9 cellular contexts compared by ENCODE assay signal in the genomic region with DNA sequence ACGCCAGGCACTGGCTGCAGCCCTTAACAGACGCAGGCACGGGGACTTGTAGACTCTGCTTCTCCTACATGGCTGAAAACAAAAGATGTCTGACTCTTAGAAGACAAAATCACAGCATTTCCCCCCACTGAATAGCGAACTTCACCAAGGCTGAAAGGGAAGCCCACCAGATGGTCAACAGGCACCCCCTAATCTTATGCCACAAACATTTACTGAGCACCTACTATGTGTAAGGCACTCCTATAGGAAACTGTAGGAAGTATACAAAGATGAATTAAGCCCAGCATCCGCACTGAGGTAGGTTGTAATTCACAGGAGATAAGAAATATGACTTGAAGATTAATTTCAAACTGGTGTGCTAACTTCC. TPM values are rescaled to one million over a fixed set of nuclear protein-coding genes. Genes with fewer than 3 reads are reported as not detected.
DNase-seq lines count a peak whose midpoint lies in the region; ATAC-seq and TF ChIP-seq lines count a peak whose summit lies in the region.
"Had no signal": no experiment of that assay in that cellular context is flagged by ENCODE, and none has a peak within 500 bp of the region (broad histone marks: within the 10 kb centered on the region; RNA-seq: fewer than 3 reads in every experiment).

No MANE protein-coding gene starts in this region.

- no peak for TF ChIP-seq CTCF in astrocyte of the spinal cord (IDR thresholded peaks at IDR 0.05; ENCODE audit: low read depth, low read length)
- no peak for TF ChIP-seq CTCF in right lobe of liver (IDR thresholded peaks at IDR 0.05)
- TF ChIP-seq CTCF in tibial artery (IDR thresholded peaks at IDR 0.05) = no peak
- TF ChIP-seq CTCF in GM20000 (IDR thresholded peaks at IDR 0.05; ENCODE audit: extremely low read depth, missing control alignments) = no peak

- CTCF ChIA-PET in activated CD4-positive, alpha-beta T cell treated with anti-CD3 and anti-CD28 coated beads for 36 hours (lab: Charles Lee) = interaction anchor here (0.6 to 2.0 kb wide), 3 partner anchors 9 to 35 kb away, joined by 3 to 6 read pairs (median 5); no protein-coding TSS in a partner anchor

- H3K9me3 ChIP-seq in right lobe of liver = no peaks in the 10 kb centered on the region
- no peaks in the 10 kb centered on the region for H3K9me3 ChIP-seq in tibial artery

- no peak for DNase-seq in activated CD4-positive, alpha-beta T cell treated with anti-CD3 and anti-CD28 coated beads for 36 hours
- no peak for DNase-seq in activated CD4-positive, alpha-beta T cell treated with anti-CD3 and anti-CD28 coated beads, Interleukin-2, amount 50 U/mL, for 48 hours
- no peak for DNase-seq in astrocyte of the spinal cord (ENCODE audit: low read depth, low spot score)
- DNase-seq in right lobe of liver = no peak
- no peak for DNase-seq in tibial artery
- DNase-seq in germinal center (ENCODE audit: low spot score) = no peak
- no peak for DNase-seq in GM20000 (ENCODE audit: low spot score)
- no peak for DNase-seq in KG1 (lab: John Stamatoyannopoulos, UW)
- DNase-seq: Karpas-422 had no signal

- H3K27me3 ChIP-seq in right lobe of liver (no peaks in the 10 kb centered on the region), tibial artery (no peaks in the 10 kb centered on the region)

- H3K36me3 Mint-ChIP-seq in activated CD4-positive, alpha-beta T cell treated with anti-CD3 and anti-CD28 coated beads for 36 hours (ENCODE audit: low read depth) = peaks cover 9% of the 10 kb centered on the region

- H3K27ac ChIP-seq in right lobe of liver = peak overlapping the region; percentile 87 to 96 (median 93)
- H3K27ac ChIP-seq in tibial artery = peak overlapping the region; percentile 86 to 92

- POLR2A ChIA-PET in activated CD4-positive, alpha-beta T cell treated with anti-CD3 and anti-CD28 coated beads for 36 hours (lab: Charles Lee) = no interaction called here

- H3K4me3 Mint-ChIP-seq in activated CD4-positive, alpha-beta T cell treated with anti-CD3 and anti-CD28 coated beads for 36 hours = no peak overlapping the region

- H3K4me1 ChIP-seq in right lobe of liver (peaks cover 1 to 39% (median 7%) of the 10 kb centered on the region in 4 donors), tibial artery (peaks cover 0 to 51% (median 32%) of the 10 kb centered on the region in 4 donors)

- no peak overlapping the region for H3K27ac Mint-ChIP-seq in activated CD4-positive, alpha-beta T cell treated with anti-CD3 and anti-CD28 coated beads for 36 hours

- H3K36me3 ChIP-seq in right lobe of liver (no peaks in the 10 kb centered on the region), tibial artery (peaks cover 0 to 5% (median 0%) of the 10 kb centered on the region in 3 donors)

- intact Hi-C loops in activated CD4-positive, alpha-beta T cell treated with anti-CD3 and anti-CD28 coated beads for 36 hours (cut with DNase I, micrococcal nuclease) = loop anchor here in 1 of 2 experiments (5.0 kb wide), 1 partner anchor 390 kb away; the partner anchor contains the start of gene CLPB
- intact Hi-C loops in right lobe of liver (cut with DNase I) = no loop called here
- intact Hi-C loops in tibial artery (cut with DNase I; ENCODE audit: low total_unique reads) = no loop called here

- H3K9me3 Mint-ChIP-seq in activated CD4-positive, alpha-beta T cell treated with anti-CD3 and anti-CD28 coated beads for 36 hours (ENCODE audit: low read depth) = no peaks in the 10 kb centered on the region

- in situ Hi-C loops in astrocyte of the spinal cord (cut with HindIII; ENCODE audit: low sequenced_read_pairs) = no loop called here

- TF ChIP-seq POLR2A in right lobe of liver (IDR thresholded peaks at IDR 0.05) = no peak

- peaks cover 25% of the 10 kb centered on the region for H3K4me1 Mint-ChIP-seq in activated CD4-positive, alpha-beta T cell treated with anti-CD3 and anti-CD28 coated beads for 36 hours

- H3K4me3 ChIP-seq in astrocyte of the spinal cord (ENCODE audit: low read depth, low read length) (peak overlapping the region; percentile 73), right lobe of liver (peak overlapping the region; percentile 48 to 62 (median 60)), tibial artery (peak overlapping the region; percentile 54 to 55)

- H3K27me3 Mint-ChIP-seq in activated CD4-positive, alpha-beta T cell treated with anti-CD3 and anti-CD28 coated beads for 36 hours = no peaks in the 10 kb centered on the region

- peak; percentile 1 for ATAC-seq in activated CD4-positive, alpha-beta T cell treated with anti-CD3 and anti-CD28 coated beads for 36 hours
- ATAC-seq in right lobe of liver = no peak

- 13% methylated on average over 2 of the region's 5 CpGs for WGBS in right lobe of liver (ENCODE audit: insufficient coverage, low coverage, low lambda C conversion rate, missing lambda C conversion rate)

RNA-seq across cellular contexts. Expression of gene NUMA1, which starts 38.3 kb away (rescaled TPM):
- 100 to 1,000 TPM; 154 to 167 TPM for total RNA-seq in activated CD4-positive, alpha-beta T cell treated with anti-CD3 and anti-CD28 coated beads for 36 hours
- total RNA-seq in right lobe of liver = 10 to 100 TPM; 47.3 to 62.5 (median 54.5) TPM

RNA-seq across cellular contexts. Expression of gene LRRC51, which starts 38.6 kb away (rescaled TPM):
- total RNA-seq in activated CD4-positive, alpha-beta T cell treated with anti-CD3 and anti-CD28 coated beads for 36 hours = 10 to 100 TPM in 1 of 2 experiments, 1 to 10 TPM in 1; 7.7 to 11.6 TPM
- 1 to 10 TPM; 3.3 to 9.0 (median 6.1) TPM for total RNA-seq in right lobe of liver

RNA-seq across cellular contexts. Expression of gene IL18BP, which starts 43.3 kb away (rescaled TPM):
- total RNA-seq in activated CD4-positive, alpha-beta T cell treated with anti-CD3 and anti-CD28 coated beads for 36 hours = 10 to 100 TPM in 1 of 2 experiments, 1 to 10 TPM in 1; 8.4 to 10.2 TPM
- total RNA-seq in right lobe of liver = 10 to 100 TPM in 1 of 6 experiments, 1 to 10 TPM in 5; 2.2 to 13.0 (median 3.7) TPM
